Comparison of ENCODE assay signal across 1 cellular context in the genomic region with DNA sequence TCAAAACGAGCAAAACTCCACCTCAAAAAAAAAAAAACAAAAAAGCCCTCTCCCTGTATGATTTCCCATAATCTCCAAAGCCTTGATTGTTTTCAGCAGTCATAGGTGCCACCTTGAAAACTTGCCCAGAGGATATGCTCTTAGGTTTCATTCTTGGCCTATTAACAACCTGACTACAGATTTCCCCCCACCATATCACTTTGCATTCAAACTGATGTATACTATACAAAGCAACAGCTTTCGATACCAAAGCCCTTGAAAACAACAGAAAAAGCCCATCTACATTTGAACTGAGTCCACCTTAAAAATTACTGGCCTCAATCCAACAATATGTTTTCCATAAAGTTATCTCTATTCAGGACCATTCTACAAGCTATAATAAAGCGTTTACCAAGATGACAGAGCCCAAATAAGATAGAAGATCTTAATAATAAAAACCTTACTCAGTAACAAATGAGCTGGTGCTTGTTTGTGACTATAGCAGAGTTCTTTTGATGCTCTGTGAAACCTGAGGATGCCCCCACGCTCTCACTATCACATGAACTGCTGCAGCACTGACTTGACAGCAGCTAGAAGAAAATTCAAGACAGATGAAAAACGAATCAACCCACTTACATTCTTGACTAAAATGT.
TF ChIP-seq lines count a peak whose summit lies in the region.

No MANE protein-coding gene starts in this region.

TF ChIP-seq in IMR-90, 13 proteins besides CTCF, POLR2A, EP300 and RAD21:
- TF ChIP-seq MAZ (IDR thresholded peaks at IDR 0.05; ENCODE audit: borderline replicate concordance, low read depth, low read length): no peak
- TF ChIP-seq CHD1 (IDR thresholded peaks at IDR 0.05; ENCODE audit: low read depth, low read length): no peak
- no peak for TF ChIP-seq MXI1 (IDR thresholded peaks at IDR 0.05; ENCODE audit: borderline replicate concordance, low read depth, low read length)
- TF ChIP-seq RFX5 (IDR thresholded peaks at IDR 0.05; ENCODE audit: low read depth, low read length): no peak
- TF ChIP-seq, protein P1, sequence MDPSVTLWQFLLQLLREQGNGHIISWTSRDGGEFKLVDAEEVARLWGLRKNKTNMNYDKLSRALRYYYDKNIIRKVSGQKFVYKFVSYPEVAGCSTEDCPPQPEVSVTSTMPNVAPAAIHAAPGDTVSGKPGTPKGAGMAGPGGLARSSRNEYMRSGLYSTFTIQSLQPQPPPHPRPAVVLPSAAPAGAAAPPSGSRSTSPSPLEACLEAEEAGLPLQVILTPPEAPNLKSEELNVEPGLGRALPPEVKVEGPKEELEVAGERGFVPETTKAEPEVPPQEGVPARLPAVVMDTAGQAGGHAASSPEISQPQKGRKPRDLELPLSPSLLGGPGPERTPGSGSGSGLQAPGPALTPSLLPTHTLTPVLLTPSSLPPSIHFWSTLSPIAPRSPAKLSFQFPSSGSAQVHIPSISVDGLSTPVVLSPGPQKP (IDR thresholded peaks at IDR 0.05; ENCODE audit: borderline replicate concordance, low read depth, low read length): no peak
- no peak for TF ChIP-seq RCOR1 (IDR thresholded peaks at IDR 0.05; ENCODE audit: insufficient replicate concordance, low read length)
- TF ChIP-seq MAFK (IDR thresholded peaks at IDR 0.05; ENCODE audit: low read depth, low read length): no peak
- TF ChIP-seq SMC3 (IDR thresholded peaks at IDR 0.05; ENCODE audit: low read depth, low read length): no peak
